1 cellular context compared by ENCODE assay signal in the genomic region with DNA sequence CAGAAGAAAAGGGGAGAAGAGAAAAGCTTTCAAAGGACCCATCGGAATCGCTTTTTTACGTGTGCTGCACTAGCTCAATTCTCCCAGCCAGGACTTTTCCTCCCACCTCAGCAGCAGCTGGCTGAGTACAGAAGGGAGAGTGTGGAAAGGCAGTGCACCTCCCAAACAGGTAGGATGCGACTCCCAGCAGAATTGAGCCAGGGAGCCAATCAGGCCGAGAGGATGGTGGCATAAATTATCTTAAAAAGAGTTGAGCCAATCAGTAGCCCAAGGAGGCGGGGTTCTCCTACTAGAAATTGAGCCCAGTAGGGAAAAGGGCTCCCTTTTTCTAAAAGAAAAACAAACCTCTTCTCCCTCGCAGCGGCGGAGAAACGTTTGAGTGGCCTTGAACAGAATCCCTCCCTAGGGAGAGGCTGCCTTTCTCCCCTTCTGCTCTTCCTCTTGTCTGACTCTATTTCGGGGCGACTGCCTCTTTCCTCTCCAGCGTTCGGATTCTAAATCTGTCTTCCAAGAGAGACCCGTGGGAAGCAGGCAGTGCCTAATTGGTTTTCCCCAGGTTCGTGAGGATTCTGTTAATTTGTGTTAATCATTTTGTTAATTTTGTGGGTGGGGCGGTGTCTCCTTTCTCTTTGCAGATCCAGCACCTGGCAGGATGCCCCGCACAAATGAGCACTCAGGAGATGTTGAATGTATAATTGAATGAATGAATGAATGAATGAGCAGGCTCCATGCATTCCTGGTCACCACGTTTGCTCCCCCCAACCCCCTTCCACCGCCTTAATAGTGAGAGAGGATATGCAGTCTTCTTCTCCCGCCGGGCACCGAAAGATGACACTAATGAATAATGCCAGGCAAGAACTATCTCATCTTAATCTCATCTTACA.
TF ChIP-seq lines count a peak whose summit lies in the region.

A gene (minus strand): TSS at position 183 of the 884 bp plus-strand sequence. CDS start 141 bp downstream, at position 42.

TF ChIP-seq in H1, 55 proteins besides CTCF, POLR2A, EP300 and RAD21:
- TF ChIP-seq KDM4A (IDR thresholded peaks at IDR 0.05; ENCODE audit: low read depth, low read length, severe bottlenecking) (peak; percentile 52), TAF1 (IDR thresholded peaks at IDR 0.05; ENCODE audit: low read depth, low read length) (peak; percentile 65; the same call in 1 of the 2 replicates), SP1 (IDR thresholded peaks at IDR 0.05; ENCODE audit: low read depth, low read length) (peak; percentile 58; the same call in 1 of the 2 replicates), RNF2 (IDR thresholded peaks at IDR 0.05; ENCODE audit: borderline replicate concordance, low read depth, low read length, missing control alignments, poor library complexity, severe bottlenecking) (peak; percentile 18), BACH1 (IDR thresholded peaks at IDR 0.05; ENCODE audit: low read length) (no peak), CREB1 (IDR thresholded peaks at IDR 0.05) (no peak), TBP (IDR thresholded peaks at IDR 0.05; ENCODE audit: low read depth, low read length) (peak; percentile 59)
TF ChIP-seq in H1: peak in this region for 5.
